Comparison of ENCODE assay signal across 16 cellular contexts in genomic region chr2:133489641-133490411, GRCh38.
DNase-seq lines count a peak whose midpoint lies in the region; ATAC-seq and TF ChIP-seq lines count a peak whose summit lies in the region.
"Had no signal": no experiment of that assay in that cellular context is flagged by ENCODE, and none has a peak within 500 bp of the region (broad histone marks: within the 10 kb centered on the region; RNA-seq: fewer than 3 reads in every experiment).

No MANE protein-coding gene starts in this region.

- H3K9me2 ChIP-seq in PC-9 (ENCODE audit: insufficient read depth) = no peaks in the 10 kb centered on the region

- no peak overlapping the region for H3K9ac ChIP-seq in colonic mucosa (ENCODE audit: low read depth in 2 of 2, low read length in 2 of 2)

- no peaks in the 10 kb centered on the region for H3F3A ChIP-seq in PC-9 (ENCODE audit: insufficient read depth, low read depth)

- BruUV-seq in PC-9 (replicated peaks; lab: Mats Ljungman, UMichigan) = no TSS peak

- TF ChIP-seq CTCF in right atrium auricular region (IDR thresholded peaks at IDR 0.05) (no peak), colonic mucosa (IDR thresholded peaks at IDR 0.05) (no peak), lung (IDR thresholded peaks at IDR 0.05; ENCODE audit: control extremely low read depth, extremely low read depth) (no peak), PC-9 (conservative IDR thresholded peaks at IDR 0.05) (no peak)

- H3K9me3 ChIP-seq in right atrium auricular region = no peaks in the 10 kb centered on the region
- H3K9me3 ChIP-seq in colonic mucosa = no peaks in the 10 kb centered on the region
- H3K9me3 ChIP-seq in lung (ENCODE audit: control insufficient read depth in 2 of 2, insufficient read depth in 1 of 2, low read length in 1 of 2) = no peaks in the 10 kb centered on the region
- H3K9me3 ChIP-seq in aorta (ENCODE audit: control insufficient read depth, low read length) = no peaks in the 10 kb centered on the region
- no peaks in the 10 kb centered on the region for H3K9me3 ChIP-seq in PC-9 (ENCODE audit: insufficient read depth, low read depth)

- no peaks in the 10 kb centered on the region for H3K36me3 ChIP-seq in right atrium auricular region
- H3K36me3 ChIP-seq in colonic mucosa = no peaks in the 10 kb centered on the region
- H3K36me3 ChIP-seq in lung (ENCODE audit: control insufficient read depth in 2 of 2, insufficient read depth in 2 of 2, low read length in 2 of 2) = no peaks in the 10 kb centered on the region
- no peaks in the 10 kb centered on the region for H3K36me3 ChIP-seq in aorta (ENCODE audit: control insufficient read depth in 1 of 2, insufficient read depth in 2 of 2, low read length in 1 of 2)
- no peaks in the 10 kb centered on the region for H3K36me3 ChIP-seq in PC-9 (ENCODE audit: low read depth)

- H3K4me3 ChIP-seq in right atrium auricular region (no peak overlapping the region), colonic mucosa (no peak overlapping the region), lung (no peak overlapping the region), aorta (ENCODE audit: low read length in 2 of 2) (no peak overlapping the region), PC-9 (no peak overlapping the region)

- peak; percentile 75 for DNase-seq in Right ventricle myocardium superior
- no peak for DNase-seq in right atrium auricular region (ENCODE audit: low spot score)
- DNase-seq in colonic mucosa = peak; percentile 46
- DNase-seq in lung (ENCODE audit: low spot score) = peak; percentile 43
- DNase-seq in aorta = peak; percentile 65 to 73
- DNase-seq in NK-92 (lab: John Stamatoyannopoulos, UW; ENCODE audit: unreplicated experiment) = no peak
- DNase-seq in PC-9 = no peak
- DNase-seq: activated CD4-positive, alpha-beta T cell treated with anti-CD3 and anti-CD28 coated beads for 4 hours; Calu3; NCI-H146; NCI-H69; T-helper 17 cell had no signal

- H3K4me1 ChIP-seq in right atrium auricular region (peaks cover 0 to 17% of the 10 kb centered on the region in 2 donors), colonic mucosa (no peaks in the 10 kb centered on the region), lung (ENCODE audit: control insufficient read depth in 2 of 2, insufficient read depth in 2 of 2, low read length in 2 of 2) (peaks cover 0 to 2% of the 10 kb centered on the region in 2 donors), aorta (ENCODE audit: control insufficient read depth in 1 of 2, insufficient read depth in 2 of 2, low read length in 2 of 2) (peaks cover 0 to 3% of the 10 kb centered on the region in 2 donors), PC-9 (replicated peaks; ENCODE audit: insufficient read depth) (no peaks in the 10 kb centered on the region)

- POLR2A ChIA-PET in PC-9 (lab: Charles Lee; ENCODE audit: unreplicated experiment) = no interaction called here

- H3K27ac ChIP-seq in right atrium auricular region (no peak overlapping the region), colonic mucosa (no peak overlapping the region), lung (ENCODE audit: low read depth in 1 of 2, low read length in 1 of 2) (no peak overlapping the region), aorta (ENCODE audit: low read depth in 1 of 2, low read length in 2 of 2) (no peak overlapping the region), PC-9 (no peak overlapping the region)
- H3K27ac ChIP-seq: HL-60 had no signal

- H3K27me3 ChIP-seq in right atrium auricular region = no peaks in the 10 kb centered on the region
- H3K27me3 ChIP-seq in colonic mucosa = no peaks in the 10 kb centered on the region
- no peaks in the 10 kb centered on the region for H3K27me3 ChIP-seq in lung (ENCODE audit: control insufficient read depth, insufficient read depth)
- H3K27me3 ChIP-seq in aorta (ENCODE audit: control insufficient read depth in 1 of 2, insufficient read depth in 2 of 2, low read length in 1 of 2) = no peaks in the 10 kb centered on the region
- peaks cover 12% of the 10 kb centered on the region for H3K27me3 ChIP-seq in PC-9 (ENCODE audit: insufficient read depth, low read depth)

- no peaks in the 10 kb centered on the region for H4K20me1 ChIP-seq in PC-9 (ENCODE audit: insufficient read depth)

- ATAC-seq in Right ventricle myocardium superior (ENCODE audit: poor library complexity) (peak; percentile 90), lung (ENCODE audit: insufficient read depth, low FRiP score) (no peak), aorta (ENCODE audit: low FRiP score) (peak; percentile 78), GM21367 (IDR thresholded peaks at IDR 0.05; ENCODE audit: unreplicated experiment) (no peak)
- ATAC-seq: activated naive CD4-positive, alpha-beta T cell treated with anti-CD3 and anti-CD28 coated beads, Interleukin-2, amount 50 U/mL, for 72 hours; stimulated activated memory B cell treated with anti-CD40 and anti-IgM and Interleukin-4, amounts not matched to agents 10 μg/mL and 1 μg/mL and 100 μg/mL, for 72 hours; T-helper 17 cell had no signal

- H3K79me2 ChIP-seq in PC-9 (ENCODE audit: low read depth) = no peaks in the 10 kb centered on the region

- no peak overlapping the region for H2AFZ ChIP-seq in PC-9

- WGBS in lung, 2 donors = 55 to 71% methylated on average over 5 of the region's 5 CpGs
- WGBS in aorta, 2 donors = 20 to 24% methylated on average over 5 of the region's 5 CpGs

- CTCF ChIA-PET in PC-9 (lab: Charles Lee) = no interaction called here

- intact Hi-C loops in Right ventricle myocardium superior (cut with DNase I) (no loop called here), colonic mucosa (cut with DNase I) (no loop called here), aorta (cut with DNase I) (no loop called here), PC-9 (cut with micrococcal nuclease; ENCODE audit: unreplicated experiment) (no loop called here)

- no peak overlapping the region for H3K4me2 ChIP-seq in PC-9

Comparison
In these comparisons a context has a peak if more than half of its experiments do, and no peak if none do; other contexts are left out.
1. DNase-seq: peak in Right ventricle myocardium superior (single experiment), colonic mucosa (single experiment), lung (single experiment) and aorta (2 of 2); none in right atrium auricular region (single experiment), NK-92 (single experiment) and PC-9 (0 of 2).
2. ATAC-seq: peak in Right ventricle myocardium superior (single experiment) and aorta (single experiment); none in lung (single experiment) and GM21367 (single experiment).